In the genomic region with DNA sequence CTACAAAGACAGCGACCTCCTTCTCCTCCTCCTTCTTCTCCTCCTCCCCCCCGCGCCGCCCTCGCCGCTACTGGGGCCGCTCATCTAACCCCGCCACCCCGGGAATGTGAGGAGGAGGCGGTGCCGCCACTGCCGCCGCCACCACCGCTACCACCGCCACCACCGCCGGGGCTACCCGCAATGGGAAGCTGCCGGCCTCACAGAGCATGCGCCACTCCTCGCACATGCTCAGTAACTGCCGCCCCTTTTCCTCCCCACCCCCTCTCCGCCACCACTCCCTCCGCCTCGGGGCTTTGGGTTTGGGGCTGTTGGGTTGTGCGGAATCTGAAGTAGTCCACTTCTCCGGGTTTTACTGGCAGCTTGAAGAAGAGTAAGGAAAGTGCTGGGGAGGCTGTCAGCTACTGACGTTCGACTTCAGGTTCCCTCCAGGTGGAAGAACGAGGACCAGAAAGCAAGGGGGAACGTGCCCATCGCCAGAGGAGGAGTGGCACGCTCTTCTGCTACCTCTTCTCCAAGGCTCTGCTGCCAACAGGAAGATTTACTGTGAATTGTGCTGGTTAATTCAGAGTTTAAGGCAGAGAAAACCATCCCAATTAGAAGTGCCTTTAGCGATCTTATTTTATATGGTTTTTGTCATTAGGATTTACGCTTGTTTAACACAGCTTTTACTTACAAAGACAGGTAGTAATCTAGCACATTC, we compare ENCODE assay signal across 1 cellular context.
TF ChIP-seq lines count a peak whose summit lies in the region.

A gene with protein sequence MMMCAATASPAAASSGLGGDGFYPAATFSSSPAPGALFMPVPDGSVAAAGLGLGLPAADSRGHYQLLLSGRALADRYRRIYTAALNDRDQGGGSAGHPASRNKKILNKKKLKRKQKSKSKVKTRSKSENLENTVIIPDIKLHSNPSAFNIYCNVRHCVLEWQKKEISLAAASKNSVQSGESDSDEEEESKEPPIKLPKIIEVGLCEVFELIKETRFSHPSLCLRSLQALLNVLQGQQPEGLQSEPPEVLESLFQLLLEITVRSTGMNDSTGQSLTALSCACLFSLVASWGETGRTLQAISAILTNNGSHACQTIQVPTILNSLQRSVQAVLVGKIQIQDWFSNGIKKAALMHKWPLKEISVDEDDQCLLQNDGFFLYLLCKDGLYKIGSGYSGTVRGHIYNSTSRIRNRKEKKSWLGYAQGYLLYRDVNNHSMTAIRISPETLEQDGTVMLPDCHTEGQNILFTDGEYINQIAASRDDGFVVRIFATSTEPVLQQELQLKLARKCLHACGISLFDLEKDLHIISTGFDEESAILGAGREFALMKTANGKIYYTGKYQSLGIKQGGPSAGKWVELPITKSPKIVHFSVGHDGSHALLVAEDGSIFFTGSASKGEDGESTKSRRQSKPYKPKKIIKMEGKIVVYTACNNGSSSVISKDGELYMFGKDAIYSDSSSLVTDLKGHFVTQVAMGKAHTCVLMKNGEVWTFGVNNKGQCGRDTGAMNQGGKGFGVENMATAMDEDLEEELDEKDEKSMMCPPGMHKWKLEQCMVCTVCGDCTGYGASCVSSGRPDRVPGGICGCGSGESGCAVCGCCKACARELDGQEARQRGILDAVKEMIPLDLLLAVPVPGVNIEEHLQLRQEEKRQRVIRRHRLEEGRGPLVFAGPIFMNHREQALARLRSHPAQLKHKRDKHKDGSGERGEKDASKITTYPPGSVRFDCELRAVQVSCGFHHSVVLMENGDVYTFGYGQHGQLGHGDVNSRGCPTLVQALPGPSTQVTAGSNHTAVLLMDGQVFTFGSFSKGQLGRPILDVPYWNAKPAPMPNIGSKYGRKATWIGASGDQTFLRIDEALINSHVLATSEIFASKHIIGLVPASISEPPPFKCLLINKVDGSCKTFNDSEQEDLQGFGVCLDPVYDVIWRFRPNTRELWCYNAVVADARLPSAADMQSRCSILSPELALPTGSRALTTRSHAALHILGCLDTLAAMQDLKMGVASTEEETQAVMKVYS (N-terminal part only) (minus strand): TSS at position 190 of the 700 bp plus-strand sequence. CDS start 319 bp downstream, outside the sequence.

TF ChIP-seq in K562, 482 proteins besides CTCF, POLR2A, EP300 and RAD21 (continued from another document and continues in another):
- TF ChIP-seq, protein P1, sequence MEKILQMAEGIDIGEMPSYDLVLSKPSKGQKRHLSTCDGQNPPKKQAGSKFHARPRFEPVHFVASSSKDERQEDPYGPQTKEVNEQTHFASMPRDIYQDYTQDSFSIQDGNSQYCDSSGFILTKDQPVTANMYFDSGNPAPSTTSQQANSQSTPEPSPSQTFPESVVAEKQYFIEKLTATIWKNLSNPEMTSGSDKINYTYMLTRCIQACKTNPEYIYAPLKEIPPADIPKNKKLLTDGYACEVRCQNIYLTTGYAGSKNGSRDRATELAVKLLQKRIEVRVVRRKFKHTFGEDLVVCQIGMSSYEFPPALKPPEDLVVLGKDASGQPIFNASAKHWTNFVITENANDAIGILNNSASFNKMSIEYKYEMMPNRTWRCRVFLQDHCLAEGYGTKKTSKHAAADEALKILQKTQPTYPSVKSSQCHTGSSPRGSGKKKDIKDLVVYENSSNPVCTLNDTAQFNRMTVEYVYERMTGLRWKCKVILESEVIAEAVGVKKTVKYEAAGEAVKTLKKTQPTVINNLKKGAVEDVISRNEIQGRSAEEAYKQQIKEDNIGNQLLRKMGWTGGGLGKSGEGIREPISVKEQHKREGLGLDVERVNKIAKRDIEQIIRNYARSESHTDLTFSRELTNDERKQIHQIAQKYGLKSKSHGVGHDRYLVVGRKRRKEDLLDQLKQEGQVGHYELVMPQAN (IDR thresholded peaks at IDR 0.05; ENCODE audit: borderline replicate concordance), result no peak
- no peak for TF ChIP-seq NR2C2 (CRISPR knock-in tag; IDR thresholded peaks at IDR 0.05)
- no peak for TF ChIP-seq NR2C2 (tag; IDR thresholded peaks at IDR 0.05)
- TF ChIP-seq TAF9B (IDR thresholded peaks at IDR 0.05; ENCODE audit: partially characterized antibody), result peak; percentile 32
- TF ChIP-seq KLF10 (CRISPR knock-in tag; IDR thresholded peaks at IDR 0.05), result no peak
- TF ChIP-seq MCM3 (IDR thresholded peaks at IDR 0.05), result no peak
- no peak for TF ChIP-seq EZH2 (IDR thresholded peaks at IDR 0.05; ENCODE audit: borderline replicate concordance, low read depth, low read length)
- peak; percentile 87 for TF ChIP-seq POLR2G (IDR thresholded peaks at IDR 0.05; ENCODE audit: low read depth, low read length)
- TF ChIP-seq, protein P2, sequence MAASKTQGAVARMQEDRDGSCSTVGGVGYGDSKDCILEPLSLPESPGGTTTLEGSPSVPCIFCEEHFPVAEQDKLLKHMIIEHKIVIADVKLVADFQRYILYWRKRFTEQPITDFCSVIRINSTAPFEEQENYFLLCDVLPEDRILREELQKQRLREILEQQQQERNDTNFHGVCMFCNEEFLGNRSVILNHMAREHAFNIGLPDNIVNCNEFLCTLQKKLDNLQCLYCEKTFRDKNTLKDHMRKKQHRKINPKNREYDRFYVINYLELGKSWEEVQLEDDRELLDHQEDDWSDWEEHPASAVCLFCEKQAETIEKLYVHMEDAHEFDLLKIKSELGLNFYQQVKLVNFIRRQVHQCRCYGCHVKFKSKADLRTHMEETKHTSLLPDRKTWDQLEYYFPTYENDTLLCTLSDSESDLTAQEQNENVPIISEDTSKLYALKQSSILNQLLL (CRISPR knock-in tag; IDR thresholded peaks at IDR 0.05; ENCODE audit: borderline replicate concordance), result no peak
- TF ChIP-seq, protein P3, sequence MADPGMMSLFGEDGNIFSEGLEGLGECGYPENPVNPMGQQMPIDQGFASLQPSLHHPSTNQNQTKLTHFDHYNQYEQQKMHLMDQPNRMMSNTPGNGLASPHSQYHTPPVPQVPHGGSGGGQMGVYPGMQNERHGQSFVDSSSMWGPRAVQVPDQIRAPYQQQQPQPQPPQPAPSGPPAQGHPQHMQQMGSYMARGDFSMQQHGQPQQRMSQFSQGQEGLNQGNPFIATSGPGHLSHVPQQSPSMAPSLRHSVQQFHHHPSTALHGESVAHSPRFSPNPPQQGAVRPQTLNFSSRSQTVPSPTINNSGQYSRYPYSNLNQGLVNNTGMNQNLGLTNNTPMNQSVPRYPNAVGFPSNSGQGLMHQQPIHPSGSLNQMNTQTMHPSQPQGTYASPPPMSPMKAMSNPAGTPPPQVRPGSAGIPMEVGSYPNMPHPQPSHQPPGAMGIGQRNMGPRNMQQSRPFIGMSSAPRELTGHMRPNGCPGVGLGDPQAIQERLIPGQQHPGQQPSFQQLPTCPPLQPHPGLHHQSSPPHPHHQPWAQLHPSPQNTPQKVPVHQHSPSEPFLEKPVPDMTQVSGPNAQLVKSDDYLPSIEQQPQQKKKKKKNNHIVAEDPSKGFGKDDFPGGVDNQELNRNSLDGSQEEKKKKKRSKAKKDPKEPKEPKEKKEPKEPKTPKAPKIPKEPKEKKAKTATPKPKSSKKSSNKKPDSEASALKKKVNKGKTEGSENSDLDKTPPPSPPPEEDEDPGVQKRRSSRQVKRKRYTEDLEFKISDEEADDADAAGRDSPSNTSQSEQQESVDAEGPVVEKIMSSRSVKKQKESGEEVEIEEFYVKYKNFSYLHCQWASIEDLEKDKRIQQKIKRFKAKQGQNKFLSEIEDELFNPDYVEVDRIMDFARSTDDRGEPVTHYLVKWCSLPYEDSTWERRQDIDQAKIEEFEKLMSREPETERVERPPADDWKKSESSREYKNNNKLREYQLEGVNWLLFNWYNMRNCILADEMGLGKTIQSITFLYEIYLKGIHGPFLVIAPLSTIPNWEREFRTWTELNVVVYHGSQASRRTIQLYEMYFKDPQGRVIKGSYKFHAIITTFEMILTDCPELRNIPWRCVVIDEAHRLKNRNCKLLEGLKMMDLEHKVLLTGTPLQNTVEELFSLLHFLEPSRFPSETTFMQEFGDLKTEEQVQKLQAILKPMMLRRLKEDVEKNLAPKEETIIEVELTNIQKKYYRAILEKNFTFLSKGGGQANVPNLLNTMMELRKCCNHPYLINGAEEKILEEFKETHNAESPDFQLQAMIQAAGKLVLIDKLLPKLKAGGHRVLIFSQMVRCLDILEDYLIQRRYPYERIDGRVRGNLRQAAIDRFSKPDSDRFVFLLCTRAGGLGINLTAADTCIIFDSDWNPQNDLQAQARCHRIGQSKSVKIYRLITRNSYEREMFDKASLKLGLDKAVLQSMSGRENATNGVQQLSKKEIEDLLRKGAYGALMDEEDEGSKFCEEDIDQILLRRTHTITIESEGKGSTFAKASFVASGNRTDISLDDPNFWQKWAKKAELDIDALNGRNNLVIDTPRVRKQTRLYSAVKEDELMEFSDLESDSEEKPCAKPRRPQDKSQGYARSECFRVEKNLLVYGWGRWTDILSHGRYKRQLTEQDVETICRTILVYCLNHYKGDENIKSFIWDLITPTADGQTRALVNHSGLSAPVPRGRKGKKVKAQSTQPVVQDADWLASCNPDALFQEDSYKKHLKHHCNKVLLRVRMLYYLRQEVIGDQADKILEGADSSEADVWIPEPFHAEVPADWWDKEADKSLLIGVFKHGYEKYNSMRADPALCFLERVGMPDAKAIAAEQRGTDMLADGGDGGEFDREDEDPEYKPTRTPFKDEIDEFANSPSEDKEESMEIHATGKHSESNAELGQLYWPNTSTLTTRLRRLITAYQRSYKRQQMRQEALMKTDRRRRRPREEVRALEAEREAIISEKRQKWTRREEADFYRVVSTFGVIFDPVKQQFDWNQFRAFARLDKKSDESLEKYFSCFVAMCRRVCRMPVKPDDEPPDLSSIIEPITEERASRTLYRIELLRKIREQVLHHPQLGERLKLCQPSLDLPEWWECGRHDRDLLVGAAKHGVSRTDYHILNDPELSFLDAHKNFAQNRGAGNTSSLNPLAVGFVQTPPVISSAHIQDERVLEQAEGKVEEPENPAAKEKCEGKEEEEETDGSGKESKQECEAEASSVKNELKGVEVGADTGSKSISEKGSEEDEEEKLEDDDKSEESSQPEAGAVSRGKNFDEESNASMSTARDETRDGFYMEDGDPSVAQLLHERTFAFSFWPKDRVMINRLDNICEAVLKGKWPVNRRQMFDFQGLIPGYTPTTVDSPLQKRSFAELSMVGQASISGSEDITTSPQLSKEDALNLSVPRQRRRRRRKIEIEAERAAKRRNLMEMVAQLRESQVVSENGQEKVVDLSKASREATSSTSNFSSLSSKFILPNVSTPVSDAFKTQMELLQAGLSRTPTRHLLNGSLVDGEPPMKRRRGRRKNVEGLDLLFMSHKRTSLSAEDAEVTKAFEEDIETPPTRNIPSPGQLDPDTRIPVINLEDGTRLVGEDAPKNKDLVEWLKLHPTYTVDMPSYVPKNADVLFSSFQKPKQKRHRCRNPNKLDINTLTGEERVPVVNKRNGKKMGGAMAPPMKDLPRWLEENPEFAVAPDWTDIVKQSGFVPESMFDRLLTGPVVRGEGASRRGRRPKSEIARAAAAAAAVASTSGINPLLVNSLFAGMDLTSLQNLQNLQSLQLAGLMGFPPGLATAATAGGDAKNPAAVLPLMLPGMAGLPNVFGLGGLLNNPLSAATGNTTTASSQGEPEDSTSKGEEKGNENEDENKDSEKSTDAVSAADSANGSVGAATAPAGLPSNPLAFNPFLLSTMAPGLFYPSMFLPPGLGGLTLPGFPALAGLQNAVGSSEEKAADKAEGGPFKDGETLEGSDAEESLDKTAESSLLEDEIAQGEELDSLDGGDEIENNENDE (IDR thresholded peaks at IDR 0.05; ENCODE audit: low read depth, low read length), result no peak
- peak; percentile 79 for TF ChIP-seq RBFOX2 (IDR thresholded peaks at IDR 0.05; ENCODE audit: low read depth, low read length)
- TF ChIP-seq MECOM (CRISPR knock-in tag; IDR thresholded peaks at IDR 0.05), result no peak
- TF ChIP-seq ZBTB7A (IDR thresholded peaks at IDR 0.05; ENCODE audit: borderline replicate concordance, control insufficient read depth, low read depth, low read length), result peak; percentile 72; the same call in 1 of the 2 replicates
- peak; percentile 78 for TF ChIP-seq HNRNPLL (IDR thresholded peaks at IDR 0.05; ENCODE audit: low read depth, low read length, poor library complexity, severe bottlenecking)
- TF ChIP-seq, protein P4, sequence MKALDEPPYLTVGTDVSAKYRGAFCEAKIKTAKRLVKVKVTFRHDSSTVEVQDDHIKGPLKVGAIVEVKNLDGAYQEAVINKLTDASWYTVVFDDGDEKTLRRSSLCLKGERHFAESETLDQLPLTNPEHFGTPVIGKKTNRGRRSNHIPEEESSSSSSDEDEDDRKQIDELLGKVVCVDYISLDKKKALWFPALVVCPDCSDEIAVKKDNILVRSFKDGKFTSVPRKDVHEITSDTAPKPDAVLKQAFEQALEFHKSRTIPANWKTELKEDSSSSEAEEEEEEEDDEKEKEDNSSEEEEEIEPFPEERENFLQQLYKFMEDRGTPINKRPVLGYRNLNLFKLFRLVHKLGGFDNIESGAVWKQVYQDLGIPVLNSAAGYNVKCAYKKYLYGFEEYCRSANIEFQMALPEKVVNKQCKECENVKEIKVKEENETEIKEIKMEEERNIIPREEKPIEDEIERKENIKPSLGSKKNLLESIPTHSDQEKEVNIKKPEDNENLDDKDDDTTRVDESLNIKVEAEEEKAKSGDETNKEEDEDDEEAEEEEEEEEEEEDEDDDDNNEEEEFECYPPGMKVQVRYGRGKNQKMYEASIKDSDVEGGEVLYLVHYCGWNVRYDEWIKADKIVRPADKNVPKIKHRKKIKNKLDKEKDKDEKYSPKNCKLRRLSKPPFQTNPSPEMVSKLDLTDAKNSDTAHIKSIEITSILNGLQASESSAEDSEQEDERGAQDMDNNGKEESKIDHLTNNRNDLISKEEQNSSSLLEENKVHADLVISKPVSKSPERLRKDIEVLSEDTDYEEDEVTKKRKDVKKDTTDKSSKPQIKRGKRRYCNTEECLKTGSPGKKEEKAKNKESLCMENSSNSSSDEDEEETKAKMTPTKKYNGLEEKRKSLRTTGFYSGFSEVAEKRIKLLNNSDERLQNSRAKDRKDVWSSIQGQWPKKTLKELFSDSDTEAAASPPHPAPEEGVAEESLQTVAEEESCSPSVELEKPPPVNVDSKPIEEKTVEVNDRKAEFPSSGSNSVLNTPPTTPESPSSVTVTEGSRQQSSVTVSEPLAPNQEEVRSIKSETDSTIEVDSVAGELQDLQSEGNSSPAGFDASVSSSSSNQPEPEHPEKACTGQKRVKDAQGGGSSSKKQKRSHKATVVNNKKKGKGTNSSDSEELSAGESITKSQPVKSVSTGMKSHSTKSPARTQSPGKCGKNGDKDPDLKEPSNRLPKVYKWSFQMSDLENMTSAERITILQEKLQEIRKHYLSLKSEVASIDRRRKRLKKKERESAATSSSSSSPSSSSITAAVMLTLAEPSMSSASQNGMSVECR (CRISPR knock-in tag; IDR thresholded peaks at IDR 0.05), result 0 out of 2 replicates have a peak, but pooled peaks have one; percentile 6
- TF ChIP-seq, protein P5, sequence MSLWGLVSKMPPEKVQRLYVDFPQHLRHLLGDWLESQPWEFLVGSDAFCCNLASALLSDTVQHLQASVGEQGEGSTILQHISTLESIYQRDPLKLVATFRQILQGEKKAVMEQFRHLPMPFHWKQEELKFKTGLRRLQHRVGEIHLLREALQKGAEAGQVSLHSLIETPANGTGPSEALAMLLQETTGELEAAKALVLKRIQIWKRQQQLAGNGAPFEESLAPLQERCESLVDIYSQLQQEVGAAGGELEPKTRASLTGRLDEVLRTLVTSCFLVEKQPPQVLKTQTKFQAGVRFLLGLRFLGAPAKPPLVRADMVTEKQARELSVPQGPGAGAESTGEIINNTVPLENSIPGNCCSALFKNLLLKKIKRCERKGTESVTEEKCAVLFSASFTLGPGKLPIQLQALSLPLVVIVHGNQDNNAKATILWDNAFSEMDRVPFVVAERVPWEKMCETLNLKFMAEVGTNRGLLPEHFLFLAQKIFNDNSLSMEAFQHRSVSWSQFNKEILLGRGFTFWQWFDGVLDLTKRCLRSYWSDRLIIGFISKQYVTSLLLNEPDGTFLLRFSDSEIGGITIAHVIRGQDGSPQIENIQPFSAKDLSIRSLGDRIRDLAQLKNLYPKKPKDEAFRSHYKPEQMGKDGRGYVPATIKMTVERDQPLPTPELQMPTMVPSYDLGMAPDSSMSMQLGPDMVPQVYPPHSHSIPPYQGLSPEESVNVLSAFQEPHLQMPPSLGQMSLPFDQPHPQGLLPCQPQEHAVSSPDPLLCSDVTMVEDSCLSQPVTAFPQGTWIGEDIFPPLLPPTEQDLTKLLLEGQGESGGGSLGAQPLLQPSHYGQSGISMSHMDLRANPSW (CRISPR knock-in tag; IDR thresholded peaks at IDR 0.05), result no peak
- TF ChIP-seq KAT7 (CRISPR knock-in tag; IDR thresholded peaks at IDR 0.05; ENCODE audit: borderline replicate concordance), result no peak
